In the genomic region with DNA sequence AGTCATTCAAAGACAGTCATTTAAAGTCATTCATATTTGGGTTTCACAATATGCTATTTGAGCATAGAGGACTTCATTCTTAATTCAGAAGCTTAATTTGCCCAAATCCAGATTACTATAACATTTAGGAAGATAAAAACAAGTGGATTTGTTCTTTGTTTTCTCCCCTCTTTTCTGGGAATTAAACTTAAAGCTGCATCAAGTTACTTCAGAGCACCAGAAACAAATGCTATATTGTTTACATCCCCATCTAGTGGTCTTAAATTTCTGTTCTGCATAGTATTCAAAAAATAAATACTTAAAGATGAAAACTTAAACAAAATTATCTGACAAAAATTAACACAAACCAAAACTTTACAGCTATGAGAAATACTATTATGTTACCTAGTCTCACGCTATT, we compare ENCODE assay signal across 1 cellular context.
TF ChIP-seq lines count a peak whose summit lies in the region.

No MANE protein-coding gene starts in this region.

TF ChIP-seq in GM12878, 131 proteins besides CTCF, POLR2A, EP300 and RAD21 (continued from another document):
- TF ChIP-seq, protein P1, sequence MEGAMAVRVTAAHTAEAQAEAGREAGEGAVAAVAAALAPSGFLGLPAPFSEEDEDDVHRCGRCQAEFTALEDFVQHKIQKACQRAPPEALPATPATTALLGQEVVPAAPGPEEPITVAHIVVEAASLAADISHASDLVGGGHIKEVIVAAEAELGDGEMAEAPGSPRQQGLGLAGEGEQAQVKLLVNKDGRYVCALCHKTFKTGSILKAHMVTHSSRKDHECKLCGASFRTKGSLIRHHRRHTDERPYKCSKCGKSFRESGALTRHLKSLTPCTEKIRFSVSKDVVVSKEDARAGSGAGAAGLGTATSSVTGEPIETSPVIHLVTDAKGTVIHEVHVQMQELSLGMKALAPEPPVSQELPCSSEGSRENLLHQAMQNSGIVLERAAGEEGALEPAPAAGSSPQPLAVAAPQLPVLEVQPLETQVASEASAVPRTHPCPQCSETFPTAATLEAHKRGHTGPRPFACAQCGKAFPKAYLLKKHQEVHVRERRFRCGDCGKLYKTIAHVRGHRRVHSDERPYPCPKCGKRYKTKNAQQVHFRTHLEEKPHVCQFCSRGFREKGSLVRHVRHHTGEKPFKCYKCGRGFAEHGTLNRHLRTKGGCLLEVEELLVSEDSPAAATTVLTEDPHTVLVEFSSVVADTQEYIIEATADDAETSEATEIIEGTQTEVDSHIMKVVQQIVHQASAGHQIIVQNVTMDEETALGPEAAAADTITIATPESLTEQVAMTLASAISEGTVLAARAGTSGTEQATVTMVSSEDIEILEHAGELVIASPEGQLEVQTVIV (IDR thresholded peaks at IDR 0.05; ENCODE audit: borderline replicate concordance, partially characterized antibody) = no peak
- TF ChIP-seq IKZF2 (IDR thresholded peaks at IDR 0.05) (no peak), JUNB (IDR thresholded peaks at IDR 0.05) (no peak), ZNF274 (IDR thresholded peaks at IDR 0.05; ENCODE audit: insufficient read depth, insufficient read length) (no peak), NFYA (IDR thresholded peaks at IDR 0.05; ENCODE audit: borderline replicate concordance, low read depth, low read length) (no peak), ZNF207 (IDR thresholded peaks at IDR 0.05; ENCODE audit: borderline replicate concordance) (no peak), CHD2 (IDR thresholded peaks at IDR 0.05; ENCODE audit: borderline replicate concordance, low read depth, low read length) (no peak), KDM1A (IDR thresholded peaks at IDR 0.05; ENCODE audit: borderline replicate concordance) (no peak), TAF1 (IDR thresholded peaks at IDR 0.05; ENCODE audit: borderline replicate concordance, low read depth, low read length) (no peak)
- TF ChIP-seq, protein P2, sequence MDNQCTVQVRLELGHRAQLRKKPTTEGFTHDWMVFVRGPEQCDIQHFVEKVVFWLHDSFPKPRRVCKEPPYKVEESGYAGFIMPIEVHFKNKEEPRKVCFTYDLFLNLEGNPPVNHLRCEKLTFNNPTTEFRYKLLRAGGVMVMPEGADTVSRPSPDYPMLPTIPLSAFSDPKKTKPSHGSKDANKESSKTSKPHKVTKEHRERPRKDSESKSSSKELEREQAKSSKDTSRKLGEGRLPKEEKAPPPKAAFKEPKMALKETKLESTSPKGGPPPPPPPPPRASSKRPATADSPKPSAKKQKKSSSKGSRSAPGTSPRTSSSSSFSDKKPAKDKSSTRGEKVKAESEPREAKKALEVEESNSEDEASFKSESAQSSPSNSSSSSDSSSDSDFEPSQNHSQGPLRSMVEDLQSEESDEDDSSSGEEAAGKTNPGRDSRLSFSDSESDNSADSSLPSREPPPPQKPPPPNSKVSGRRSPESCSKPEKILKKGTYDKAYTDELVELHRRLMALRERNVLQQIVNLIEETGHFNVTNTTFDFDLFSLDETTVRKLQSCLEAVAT (IDR thresholded peaks at IDR 0.05) = no peak
- TF ChIP-seq, protein P3, sequence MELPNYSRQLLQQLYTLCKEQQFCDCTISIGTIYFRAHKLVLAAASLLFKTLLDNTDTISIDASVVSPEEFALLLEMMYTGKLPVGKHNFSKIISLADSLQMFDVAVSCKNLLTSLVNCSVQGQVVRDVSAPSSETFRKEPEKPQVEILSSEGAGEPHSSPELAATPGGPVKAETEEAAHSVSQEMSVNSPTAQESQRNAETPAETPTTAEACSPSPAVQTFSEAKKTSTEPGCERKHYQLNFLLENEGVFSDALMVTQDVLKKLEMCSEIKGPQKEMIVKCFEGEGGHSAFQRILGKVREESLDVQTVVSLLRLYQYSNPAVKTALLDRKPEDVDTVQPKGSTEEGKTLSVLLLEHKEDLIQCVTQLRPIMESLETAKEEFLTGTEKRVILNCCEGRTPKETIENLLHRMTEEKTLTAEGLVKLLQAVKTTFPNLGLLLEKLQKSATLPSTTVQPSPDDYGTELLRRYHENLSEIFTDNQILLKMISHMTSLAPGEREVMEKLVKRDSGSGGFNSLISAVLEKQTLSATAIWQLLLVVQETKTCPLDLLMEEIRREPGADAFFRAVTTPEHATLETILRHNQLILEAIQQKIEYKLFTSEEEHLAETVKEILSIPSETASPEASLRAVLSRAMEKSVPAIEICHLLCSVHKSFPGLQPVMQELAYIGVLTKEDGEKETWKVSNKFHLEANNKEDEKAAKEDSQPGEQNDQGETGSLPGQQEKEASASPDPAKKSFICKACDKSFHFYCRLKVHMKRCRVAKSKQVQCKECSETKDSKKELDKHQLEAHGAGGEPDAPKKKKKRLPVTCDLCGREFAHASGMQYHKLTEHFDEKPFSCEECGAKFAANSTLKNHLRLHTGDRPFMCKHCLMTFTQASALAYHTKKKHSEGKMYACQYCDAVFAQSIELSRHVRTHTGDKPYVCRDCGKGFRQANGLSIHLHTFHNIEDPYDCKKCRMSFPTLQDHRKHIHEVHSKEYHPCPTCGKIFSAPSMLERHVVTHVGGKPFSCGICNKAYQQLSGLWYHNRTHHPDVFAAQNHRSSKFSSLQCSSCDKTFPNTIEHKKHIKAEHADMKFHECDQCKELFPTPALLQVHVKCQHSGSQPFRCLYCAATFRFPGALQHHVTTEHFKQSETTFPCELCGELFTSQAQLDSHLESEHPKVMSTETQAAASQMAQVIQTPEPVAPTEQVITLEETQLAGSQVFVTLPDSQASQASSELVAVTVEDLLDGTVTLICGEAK (IDR thresholded peaks at IDR 0.05; ENCODE audit: borderline replicate concordance) = no peak
